10 cellular contexts compared by ENCODE assay signal in genomic region chr6:37787216-37787615, GRCh38.
"Had no signal": no experiment of that assay in that cellular context is flagged by ENCODE, and none has a peak within 500 bp of the region (broad histone marks: within the 10 kb centered on the region; RNA-seq: fewer than 3 reads in every experiment).

No MANE protein-coding gene starts in this region.

- H3K4me3 ChIP-seq: GM23248 had no signal

- H3K36me3 Mint-ChIP-seq: IgD-negative memory B cell had no signal

- H2AFZ ChIP-seq: GM23248 had no signal

- H3K4me2 ChIP-seq: KMS-11 had no signal

- H3K4me3 Mint-ChIP-seq: H9, HFFc6, IgD-negative memory B cell had no signal

- H3K27ac Mint-ChIP-seq: HFFc6, IgD-negative memory B cell had no signal

- FAIRE-seq: H54 had no signal

- DNase-seq: GM23248, GOT3, H9, HCEC 1CT, HFFc6, KBM-7 had no signal

- H3K9ac ChIP-seq: GM23248, KMS-11 had no signal

- H3K9me3 Mint-ChIP-seq: H9, HFFc6, IgD-negative memory B cell had no signal

- H3K27ac ChIP-seq: GM23248, HL-60, KMS-11 had no signal
